ENCODE assay signal across 2 cellular contexts in genomic region chr18:12640881-12641200, GRCh38.
TF ChIP-seq lines count a peak whose summit lies in the region.

No MANE protein-coding gene starts in this region.

TF ChIP-seq in HCT116, 20 proteins besides CTCF, POLR2A, EP300 and RAD21 (continued from another document):
- TF ChIP-seq SRF (IDR thresholded peaks at IDR 0.05; ENCODE audit: low read depth) (no peak), SP1 (IDR thresholded peaks at IDR 0.05; ENCODE audit: low read depth) (no peak), JUND (IDR thresholded peaks at IDR 0.05) (no peak), CBX3 (IDR thresholded peaks at IDR 0.05; ENCODE audit: low read depth) (no peak)
- TF ChIP-seq, protein P1, sequence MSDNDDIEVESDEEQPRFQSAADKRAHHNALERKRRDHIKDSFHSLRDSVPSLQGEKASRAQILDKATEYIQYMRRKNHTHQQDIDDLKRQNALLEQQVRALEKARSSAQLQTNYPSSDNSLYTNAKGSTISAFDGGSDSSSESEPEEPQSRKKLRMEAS (IDR thresholded peaks at IDR 0.05): no peak

TF ChIP-seq in K562, 482 proteins besides CTCF, POLR2A, EP300 and RAD21:
- TF ChIP-seq MNT (conservative IDR thresholded peaks at IDR 0.05) (0 out of 4 replicates have a peak, but pooled peaks of 1 of the 2 experiments have one; percentile 3), SMARCA4 (IDR thresholded peaks at IDR 0.05) (no peak), HIVEP1 (CRISPR knock-in tag; IDR thresholded peaks at IDR 0.05) (no peak), ETV1 (tag; conservative IDR thresholded peaks at IDR 0.05; ENCODE audit: low read depth) (0 out of 2 replicates have a peak, but pooled peaks have one; percentile 3), NR2C2 (CRISPR knock-in tag; IDR thresholded peaks at IDR 0.05) (no peak), NR2C2 (tag; IDR thresholded peaks at IDR 0.05) (peak; percentile 9; the same call in 1 of the 2 replicates), MGA (IDR thresholded peaks at IDR 0.05) (peak; percentile 43; the same call in 1 of the 2 replicates), BRF1 (IDR thresholded peaks at IDR 0.05; ENCODE audit: borderline replicate concordance, extremely low read depth, insufficient read length) (no peak), GTF2E2 (tag; IDR thresholded peaks at IDR 0.05) (no peak), ZFPM2 (CRISPR knock-in tag; IDR thresholded peaks at IDR 0.05) (no peak)
- TF ChIP-seq, protein P2, sequence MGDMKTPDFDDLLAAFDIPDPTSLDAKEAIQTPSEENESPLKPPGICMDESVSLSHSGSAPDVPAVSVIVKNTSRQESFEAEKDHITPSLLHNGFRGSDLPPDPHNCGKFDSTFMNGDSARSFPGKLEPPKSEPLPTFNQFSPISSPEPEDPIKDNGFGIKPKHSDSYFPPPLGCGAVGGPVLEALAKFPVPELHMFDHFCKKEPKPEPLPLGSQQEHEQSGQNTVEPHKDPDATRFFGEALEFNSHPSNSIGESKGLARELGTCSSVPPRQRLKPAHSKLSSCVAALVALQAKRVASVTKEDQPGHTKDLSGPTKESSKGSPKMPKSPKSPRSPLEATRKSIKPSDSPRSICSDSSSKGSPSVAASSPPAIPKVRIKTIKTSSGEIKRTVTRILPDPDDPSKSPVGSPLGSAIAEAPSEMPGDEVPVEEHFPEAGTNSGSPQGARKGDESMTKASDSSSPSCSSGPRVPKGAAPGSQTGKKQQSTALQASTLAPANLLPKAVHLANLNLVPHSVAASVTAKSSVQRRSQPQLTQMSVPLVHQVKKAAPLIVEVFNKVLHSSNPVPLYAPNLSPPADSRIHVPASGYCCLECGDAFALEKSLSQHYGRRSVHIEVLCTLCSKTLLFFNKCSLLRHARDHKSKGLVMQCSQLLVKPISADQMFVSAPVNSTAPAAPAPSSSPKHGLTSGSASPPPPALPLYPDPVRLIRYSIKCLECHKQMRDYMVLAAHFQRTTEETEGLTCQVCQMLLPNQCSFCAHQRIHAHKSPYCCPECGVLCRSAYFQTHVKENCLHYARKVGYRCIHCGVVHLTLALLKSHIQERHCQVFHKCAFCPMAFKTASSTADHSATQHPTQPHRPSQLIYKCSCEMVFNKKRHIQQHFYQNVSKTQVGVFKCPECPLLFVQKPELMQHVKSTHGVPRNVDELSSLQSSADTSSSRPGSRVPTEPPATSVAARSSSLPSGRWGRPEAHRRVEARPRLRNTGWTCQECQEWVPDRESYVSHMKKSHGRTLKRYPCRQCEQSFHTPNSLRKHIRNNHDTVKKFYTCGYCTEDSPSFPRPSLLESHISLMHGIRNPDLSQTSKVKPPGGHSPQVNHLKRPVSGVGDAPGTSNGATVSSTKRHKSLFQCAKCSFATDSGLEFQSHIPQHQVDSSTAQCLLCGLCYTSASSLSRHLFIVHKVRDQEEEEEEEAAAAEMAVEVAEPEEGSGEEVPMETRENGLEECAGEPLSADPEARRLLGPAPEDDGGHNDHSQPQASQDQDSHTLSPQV (IDR thresholded peaks at IDR 0.05): 0 out of 2 replicates have a peak, but pooled peaks have one; percentile 48
- TF ChIP-seq, protein P3, sequence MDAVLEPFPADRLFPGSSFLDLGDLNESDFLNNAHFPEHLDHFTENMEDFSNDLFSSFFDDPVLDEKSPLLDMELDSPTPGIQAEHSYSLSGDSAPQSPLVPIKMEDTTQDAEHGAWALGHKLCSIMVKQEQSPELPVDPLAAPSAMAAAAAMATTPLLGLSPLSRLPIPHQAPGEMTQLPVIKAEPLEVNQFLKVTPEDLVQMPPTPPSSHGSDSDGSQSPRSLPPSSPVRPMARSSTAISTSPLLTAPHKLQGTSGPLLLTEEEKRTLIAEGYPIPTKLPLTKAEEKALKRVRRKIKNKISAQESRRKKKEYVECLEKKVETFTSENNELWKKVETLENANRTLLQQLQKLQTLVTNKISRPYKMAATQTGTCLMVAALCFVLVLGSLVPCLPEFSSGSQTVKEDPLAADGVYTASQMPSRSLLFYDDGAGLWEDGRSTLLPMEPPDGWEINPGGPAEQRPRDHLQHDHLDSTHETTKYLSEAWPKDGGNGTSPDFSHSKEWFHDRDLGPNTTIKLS (IDR thresholded peaks at IDR 0.05; ENCODE audit: borderline replicate concordance, low read depth): 0 out of 2 replicates have a peak, but pooled peaks have one; percentile 5
